ENCODE assay signal across 1 cellular context in the genomic region with DNA sequence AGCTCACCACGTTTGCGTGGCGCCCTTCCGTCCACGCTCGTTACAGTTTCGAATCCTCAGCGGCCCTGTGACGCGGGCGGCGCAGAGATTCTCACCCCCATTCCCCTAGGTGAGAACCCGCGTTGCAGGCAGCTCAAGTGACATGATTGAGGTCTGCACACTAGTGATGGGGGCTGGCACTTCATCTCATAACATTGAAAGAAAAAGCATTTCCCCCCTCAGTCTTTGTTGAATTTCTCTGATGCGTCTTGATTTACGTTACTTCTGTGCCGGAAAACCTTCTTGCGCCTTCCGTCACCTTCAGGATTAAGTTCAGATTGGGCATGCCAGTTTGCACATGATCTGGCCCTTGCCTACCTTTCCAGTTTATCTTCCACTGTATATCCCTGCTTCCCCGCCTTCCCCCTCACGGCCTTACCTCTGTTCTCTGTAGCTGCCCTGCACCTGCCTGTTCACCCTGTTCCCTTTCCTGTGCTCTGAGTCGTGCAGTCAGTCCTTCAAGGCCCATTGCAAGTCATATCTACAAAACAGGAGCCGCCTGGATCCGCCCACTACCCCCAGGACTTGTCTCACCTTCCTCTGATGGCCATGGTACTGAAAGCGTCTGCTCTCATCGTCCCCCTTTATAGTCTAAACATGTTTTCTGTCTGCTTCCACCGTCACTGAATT.
A peak's percentile ranks its signal among the peaks of the same experiment; 100 is the strongest.
TF ChIP-seq lines count a peak whose summit lies in the region.

No MANE protein-coding gene starts in this region.

TF ChIP-seq in GM12878, 131 proteins besides CTCF, POLR2A, EP300 and RAD21 (continued from another document and continues in another):
- TF ChIP-seq, protein P1, sequence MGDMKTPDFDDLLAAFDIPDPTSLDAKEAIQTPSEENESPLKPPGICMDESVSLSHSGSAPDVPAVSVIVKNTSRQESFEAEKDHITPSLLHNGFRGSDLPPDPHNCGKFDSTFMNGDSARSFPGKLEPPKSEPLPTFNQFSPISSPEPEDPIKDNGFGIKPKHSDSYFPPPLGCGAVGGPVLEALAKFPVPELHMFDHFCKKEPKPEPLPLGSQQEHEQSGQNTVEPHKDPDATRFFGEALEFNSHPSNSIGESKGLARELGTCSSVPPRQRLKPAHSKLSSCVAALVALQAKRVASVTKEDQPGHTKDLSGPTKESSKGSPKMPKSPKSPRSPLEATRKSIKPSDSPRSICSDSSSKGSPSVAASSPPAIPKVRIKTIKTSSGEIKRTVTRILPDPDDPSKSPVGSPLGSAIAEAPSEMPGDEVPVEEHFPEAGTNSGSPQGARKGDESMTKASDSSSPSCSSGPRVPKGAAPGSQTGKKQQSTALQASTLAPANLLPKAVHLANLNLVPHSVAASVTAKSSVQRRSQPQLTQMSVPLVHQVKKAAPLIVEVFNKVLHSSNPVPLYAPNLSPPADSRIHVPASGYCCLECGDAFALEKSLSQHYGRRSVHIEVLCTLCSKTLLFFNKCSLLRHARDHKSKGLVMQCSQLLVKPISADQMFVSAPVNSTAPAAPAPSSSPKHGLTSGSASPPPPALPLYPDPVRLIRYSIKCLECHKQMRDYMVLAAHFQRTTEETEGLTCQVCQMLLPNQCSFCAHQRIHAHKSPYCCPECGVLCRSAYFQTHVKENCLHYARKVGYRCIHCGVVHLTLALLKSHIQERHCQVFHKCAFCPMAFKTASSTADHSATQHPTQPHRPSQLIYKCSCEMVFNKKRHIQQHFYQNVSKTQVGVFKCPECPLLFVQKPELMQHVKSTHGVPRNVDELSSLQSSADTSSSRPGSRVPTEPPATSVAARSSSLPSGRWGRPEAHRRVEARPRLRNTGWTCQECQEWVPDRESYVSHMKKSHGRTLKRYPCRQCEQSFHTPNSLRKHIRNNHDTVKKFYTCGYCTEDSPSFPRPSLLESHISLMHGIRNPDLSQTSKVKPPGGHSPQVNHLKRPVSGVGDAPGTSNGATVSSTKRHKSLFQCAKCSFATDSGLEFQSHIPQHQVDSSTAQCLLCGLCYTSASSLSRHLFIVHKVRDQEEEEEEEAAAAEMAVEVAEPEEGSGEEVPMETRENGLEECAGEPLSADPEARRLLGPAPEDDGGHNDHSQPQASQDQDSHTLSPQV (IDR thresholded peaks at IDR 0.05), result no peak
- TF ChIP-seq MYC (IDR thresholded peaks at IDR 0.05; ENCODE audit: insufficient read depth, insufficient read length, insufficient replicate concordance, low read length, severe bottlenecking) (no peak), RAD51 (IDR thresholded peaks at IDR 0.05) (no peak), TCF3 (IDR thresholded peaks at IDR 0.05; ENCODE audit: borderline replicate concordance, insufficient read depth, low read depth, low read length) (no peak), SIX5 (IDR thresholded peaks at IDR 0.05; ENCODE audit: low read depth, low read length, severe bottlenecking) (no peak), CHD2 (IDR thresholded peaks at IDR 0.05; ENCODE audit: borderline replicate concordance, low read depth, low read length) (no peak), SP1 (IDR thresholded peaks at IDR 0.05; ENCODE audit: low read depth, low read length) (no peak), EED (IDR thresholded peaks at IDR 0.05; ENCODE audit: low read depth) (no peak), POU2F2 (IDR thresholded peaks at IDR 0.05; ENCODE audit: borderline replicate concordance, low read depth, low read length) (no peak), YY1 (IDR thresholded peaks at IDR 0.05; ENCODE audit: low read depth, low read length) (no peak), ZBED1 (IDR thresholded peaks at IDR 0.05; ENCODE audit: borderline replicate concordance) (no peak), HDGF (IDR thresholded peaks at IDR 0.05) (peak; percentile 77; the same call in 1 of the 2 replicates), BRCA1 (IDR thresholded peaks at IDR 0.05; ENCODE audit: low read depth, low read length) (no peak), SIN3A (IDR thresholded peaks at IDR 0.05; ENCODE audit: low read depth, low read length) (0 out of 2 replicates have a peak, but pooled peaks have one; percentile 54), IKZF1 (conservative IDR thresholded peaks at IDR 0.05) (no peak), MTA3 (IDR thresholded peaks at IDR 0.05; ENCODE audit: borderline replicate concordance, low read length) (no peak), ZNF217 (IDR thresholded peaks at IDR 0.05) (no peak), JUND (IDR thresholded peaks at IDR 0.05; ENCODE audit: low read depth, low read length) (no peak), PAX5 (IDR thresholded peaks at IDR 0.05; ENCODE audit: borderline replicate concordance, low read depth, low read length) (no peak), POLR2AphosphoS5 (IDR thresholded peaks at IDR 0.05; ENCODE audit: low read length) (peak; percentile 42; the same call in 1 of the 2 replicates), NBN (IDR thresholded peaks at IDR 0.05) (0 out of 2 replicates have a peak, but pooled peaks have one; percentile 25), SMC3 (IDR thresholded peaks at IDR 0.05; ENCODE audit: borderline replicate concordance, low read length) (no peak)
- TF ChIP-seq, protein P2, sequence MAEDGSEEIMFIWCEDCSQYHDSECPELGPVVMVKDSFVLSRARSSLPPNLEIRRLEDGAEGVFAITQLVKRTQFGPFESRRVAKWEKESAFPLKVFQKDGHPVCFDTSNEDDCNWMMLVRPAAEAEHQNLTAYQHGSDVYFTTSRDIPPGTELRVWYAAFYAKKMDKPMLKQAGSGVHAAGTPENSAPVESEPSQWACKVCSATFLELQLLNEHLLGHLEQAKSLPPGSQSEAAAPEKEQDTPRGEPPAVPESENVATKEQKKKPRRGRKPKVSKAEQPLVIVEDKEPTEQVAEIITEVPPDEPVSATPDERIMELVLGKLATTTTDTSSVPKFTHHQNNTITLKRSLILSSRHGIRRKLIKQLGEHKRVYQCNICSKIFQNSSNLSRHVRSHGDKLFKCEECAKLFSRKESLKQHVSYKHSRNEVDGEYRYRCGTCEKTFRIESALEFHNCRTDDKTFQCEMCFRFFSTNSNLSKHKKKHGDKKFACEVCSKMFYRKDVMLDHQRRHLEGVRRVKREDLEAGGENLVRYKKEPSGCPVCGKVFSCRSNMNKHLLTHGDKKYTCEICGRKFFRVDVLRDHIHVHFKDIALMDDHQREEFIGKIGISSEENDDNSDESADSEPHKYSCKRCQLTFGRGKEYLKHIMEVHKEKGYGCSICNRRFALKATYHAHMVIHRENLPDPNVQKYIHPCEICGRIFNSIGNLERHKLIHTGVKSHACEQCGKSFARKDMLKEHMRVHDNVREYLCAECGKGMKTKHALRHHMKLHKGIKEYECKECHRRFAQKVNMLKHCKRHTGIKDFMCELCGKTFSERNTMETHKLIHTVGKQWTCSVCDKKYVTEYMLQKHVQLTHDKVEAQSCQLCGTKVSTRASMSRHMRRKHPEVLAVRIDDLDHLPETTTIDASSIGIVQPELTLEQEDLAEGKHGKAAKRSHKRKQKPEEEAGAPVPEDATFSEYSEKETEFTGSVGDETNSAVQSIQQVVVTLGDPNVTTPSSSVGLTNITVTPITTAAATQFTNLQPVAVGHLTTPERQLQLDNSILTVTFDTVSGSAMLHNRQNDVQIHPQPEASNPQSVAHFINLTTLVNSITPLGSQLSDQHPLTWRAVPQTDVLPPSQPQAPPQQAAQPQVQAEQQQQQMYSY (CRISPR knock-in tag; IDR thresholded peaks at IDR 0.05), result no peak
- TF ChIP-seq, protein P3, sequence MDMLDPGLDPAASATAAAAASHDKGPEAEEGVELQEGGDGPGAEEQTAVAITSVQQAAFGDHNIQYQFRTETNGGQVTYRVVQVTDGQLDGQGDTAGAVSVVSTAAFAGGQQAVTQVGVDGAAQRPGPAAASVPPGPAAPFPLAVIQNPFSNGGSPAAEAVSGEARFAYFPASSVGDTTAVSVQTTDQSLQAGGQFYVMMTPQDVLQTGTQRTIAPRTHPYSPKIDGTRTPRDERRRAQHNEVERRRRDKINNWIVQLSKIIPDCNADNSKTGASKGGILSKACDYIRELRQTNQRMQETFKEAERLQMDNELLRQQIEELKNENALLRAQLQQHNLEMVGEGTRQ (IDR thresholded peaks at IDR 0.05; ENCODE audit: borderline replicate concordance, low read depth, low read length), result no peak
- TF ChIP-seq, protein P4, sequence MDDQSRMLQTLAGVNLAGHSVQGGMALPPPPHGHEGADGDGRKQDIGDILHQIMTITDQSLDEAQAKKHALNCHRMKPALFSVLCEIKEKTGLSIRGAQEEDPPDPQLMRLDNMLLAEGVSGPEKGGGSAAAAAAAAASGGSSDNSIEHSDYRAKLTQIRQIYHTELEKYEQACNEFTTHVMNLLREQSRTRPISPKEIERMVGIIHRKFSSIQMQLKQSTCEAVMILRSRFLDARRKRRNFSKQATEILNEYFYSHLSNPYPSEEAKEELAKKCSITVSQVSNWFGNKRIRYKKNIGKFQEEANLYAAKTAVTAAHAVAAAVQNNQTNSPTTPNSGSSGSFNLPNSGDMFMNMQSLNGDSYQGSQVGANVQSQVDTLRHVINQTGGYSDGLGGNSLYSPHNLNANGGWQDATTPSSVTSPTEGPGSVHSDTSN (IDR thresholded peaks at IDR 0.05; ENCODE audit: insufficient replicate concordance, low read depth, low read length), result no peak
- TF ChIP-seq, protein P5, sequence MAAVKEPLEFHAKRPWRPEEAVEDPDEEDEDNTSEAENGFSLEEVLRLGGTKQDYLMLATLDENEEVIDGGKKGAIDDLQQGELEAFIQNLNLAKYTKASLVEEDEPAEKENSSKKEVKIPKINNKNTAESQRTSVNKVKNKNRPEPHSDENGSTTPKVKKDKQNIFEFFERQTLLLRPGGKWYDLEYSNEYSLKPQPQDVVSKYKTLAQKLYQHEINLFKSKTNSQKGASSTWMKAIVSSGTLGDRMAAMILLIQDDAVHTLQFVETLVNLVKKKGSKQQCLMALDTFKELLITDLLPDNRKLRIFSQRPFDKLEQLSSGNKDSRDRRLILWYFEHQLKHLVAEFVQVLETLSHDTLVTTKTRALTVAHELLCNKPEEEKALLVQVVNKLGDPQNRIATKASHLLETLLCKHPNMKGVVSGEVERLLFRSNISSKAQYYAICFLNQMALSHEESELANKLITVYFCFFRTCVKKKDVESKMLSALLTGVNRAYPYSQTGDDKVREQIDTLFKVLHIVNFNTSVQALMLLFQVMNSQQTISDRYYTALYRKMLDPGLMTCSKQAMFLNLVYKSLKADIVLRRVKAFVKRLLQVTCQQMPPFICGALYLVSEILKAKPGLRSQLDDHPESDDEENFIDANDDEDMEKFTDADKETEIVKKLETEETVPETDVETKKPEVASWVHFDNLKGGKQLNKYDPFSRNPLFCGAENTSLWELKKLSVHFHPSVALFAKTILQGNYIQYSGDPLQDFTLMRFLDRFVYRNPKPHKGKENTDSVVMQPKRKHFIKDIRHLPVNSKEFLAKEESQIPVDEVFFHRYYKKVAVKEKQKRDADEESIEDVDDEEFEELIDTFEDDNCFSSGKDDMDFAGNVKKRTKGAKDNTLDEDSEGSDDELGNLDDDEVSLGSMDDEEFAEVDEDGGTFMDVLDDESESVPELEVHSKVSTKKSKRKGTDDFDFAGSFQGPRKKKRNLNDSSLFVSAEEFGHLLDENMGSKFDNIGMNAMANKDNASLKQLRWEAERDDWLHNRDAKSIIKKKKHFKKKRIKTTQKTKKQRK (IDR thresholded peaks at IDR 0.05; ENCODE audit: low read depth, low read length), result no peak
- TF ChIP-seq, protein P6, sequence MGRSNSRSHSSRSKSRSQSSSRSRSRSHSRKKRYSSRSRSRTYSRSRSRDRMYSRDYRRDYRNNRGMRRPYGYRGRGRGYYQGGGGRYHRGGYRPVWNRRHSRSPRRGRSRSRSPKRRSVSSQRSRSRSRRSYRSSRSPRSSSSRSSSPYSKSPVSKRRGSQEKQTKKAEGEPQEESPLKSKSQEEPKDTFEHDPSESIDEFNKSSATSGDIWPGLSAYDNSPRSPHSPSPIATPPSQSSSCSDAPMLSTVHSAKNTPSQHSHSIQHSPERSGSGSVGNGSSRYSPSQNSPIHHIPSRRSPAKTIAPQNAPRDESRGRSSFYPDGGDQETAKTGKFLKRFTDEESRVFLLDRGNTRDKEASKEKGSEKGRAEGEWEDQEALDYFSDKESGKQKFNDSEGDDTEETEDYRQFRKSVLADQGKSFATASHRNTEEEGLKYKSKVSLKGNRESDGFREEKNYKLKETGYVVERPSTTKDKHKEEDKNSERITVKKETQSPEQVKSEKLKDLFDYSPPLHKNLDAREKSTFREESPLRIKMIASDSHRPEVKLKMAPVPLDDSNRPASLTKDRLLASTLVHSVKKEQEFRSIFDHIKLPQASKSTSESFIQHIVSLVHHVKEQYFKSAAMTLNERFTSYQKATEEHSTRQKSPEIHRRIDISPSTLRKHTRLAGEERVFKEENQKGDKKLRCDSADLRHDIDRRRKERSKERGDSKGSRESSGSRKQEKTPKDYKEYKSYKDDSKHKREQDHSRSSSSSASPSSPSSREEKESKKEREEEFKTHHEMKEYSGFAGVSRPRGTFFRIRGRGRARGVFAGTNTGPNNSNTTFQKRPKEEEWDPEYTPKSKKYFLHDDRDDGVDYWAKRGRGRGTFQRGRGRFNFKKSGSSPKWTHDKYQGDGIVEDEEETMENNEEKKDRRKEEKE (IDR thresholded peaks at IDR 0.05), result no peak
- TF ChIP-seq, protein P7, sequence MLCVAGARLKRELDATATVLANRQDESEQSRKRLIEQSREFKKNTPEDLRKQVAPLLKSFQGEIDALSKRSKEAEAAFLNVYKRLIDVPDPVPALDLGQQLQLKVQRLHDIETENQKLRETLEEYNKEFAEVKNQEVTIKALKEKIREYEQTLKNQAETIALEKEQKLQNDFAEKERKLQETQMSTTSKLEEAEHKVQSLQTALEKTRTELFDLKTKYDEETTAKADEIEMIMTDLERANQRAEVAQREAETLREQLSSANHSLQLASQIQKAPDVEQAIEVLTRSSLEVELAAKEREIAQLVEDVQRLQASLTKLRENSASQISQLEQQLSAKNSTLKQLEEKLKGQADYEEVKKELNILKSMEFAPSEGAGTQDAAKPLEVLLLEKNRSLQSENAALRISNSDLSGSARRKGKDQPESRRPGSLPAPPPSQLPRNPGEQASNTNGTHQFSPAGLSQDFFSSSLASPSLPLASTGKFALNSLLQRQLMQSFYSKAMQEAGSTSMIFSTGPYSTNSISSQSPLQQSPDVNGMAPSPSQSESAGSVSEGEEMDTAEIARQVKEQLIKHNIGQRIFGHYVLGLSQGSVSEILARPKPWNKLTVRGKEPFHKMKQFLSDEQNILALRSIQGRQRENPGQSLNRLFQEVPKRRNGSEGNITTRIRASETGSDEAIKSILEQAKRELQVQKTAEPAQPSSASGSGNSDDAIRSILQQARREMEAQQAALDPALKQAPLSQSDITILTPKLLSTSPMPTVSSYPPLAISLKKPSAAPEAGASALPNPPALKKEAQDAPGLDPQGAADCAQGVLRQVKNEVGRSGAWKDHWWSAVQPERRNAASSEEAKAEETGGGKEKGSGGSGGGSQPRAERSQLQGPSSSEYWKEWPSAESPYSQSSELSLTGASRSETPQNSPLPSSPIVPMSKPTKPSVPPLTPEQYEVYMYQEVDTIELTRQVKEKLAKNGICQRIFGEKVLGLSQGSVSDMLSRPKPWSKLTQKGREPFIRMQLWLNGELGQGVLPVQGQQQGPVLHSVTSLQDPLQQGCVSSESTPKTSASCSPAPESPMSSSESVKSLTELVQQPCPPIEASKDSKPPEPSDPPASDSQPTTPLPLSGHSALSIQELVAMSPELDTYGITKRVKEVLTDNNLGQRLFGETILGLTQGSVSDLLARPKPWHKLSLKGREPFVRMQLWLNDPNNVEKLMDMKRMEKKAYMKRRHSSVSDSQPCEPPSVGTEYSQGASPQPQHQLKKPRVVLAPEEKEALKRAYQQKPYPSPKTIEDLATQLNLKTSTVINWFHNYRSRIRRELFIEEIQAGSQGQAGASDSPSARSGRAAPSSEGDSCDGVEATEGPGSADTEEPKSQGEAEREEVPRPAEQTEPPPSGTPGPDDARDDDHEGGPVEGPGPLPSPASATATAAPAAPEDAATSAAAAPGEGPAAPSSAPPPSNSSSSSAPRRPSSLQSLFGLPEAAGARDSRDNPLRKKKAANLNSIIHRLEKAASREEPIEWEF (IDR thresholded peaks at IDR 0.05; ENCODE audit: insufficient replicate concordance, low read depth, low read length), result no peak
